ENCODE assay signal across 30 cellular contexts in genomic region chr11:121517996-121518395, GRCh38.
DNase-seq lines count a peak whose midpoint lies in the region; ATAC-seq and TF ChIP-seq lines count a peak whose summit lies in the region.
"Had no signal": no experiment of that assay in that cellular context is flagged by ENCODE, and none has a peak within 500 bp of the region (broad histone marks: within the 10 kb centered on the region; RNA-seq: fewer than 3 reads in every experiment).

No MANE protein-coding gene starts in this region.

- no peak overlapping the region for H3K27ac Mint-ChIP-seq in activated CD8-positive, alpha-beta memory T cell treated with anti-CD3 and anti-CD28 coated beads, Interleukin-2, amount 10 ng/mL, durations not matched to agents 7 days and 5 days
- H3K27ac Mint-ChIP-seq in CD8-positive, alpha-beta T cell: peak overlapping the region; percentile 82
- peak overlapping the region; percentile 83 for H3K27ac Mint-ChIP-seq in activated naive CD8-positive, alpha-beta T cell
- H3K27ac Mint-ChIP-seq in nephron progenitor cell: peak overlapping the region; percentile 29
- H3K27ac Mint-ChIP-seq: stimulated activated naive B cell treated with anti-CD40 and anti-IgM and Interleukin-4, amounts not matched to agents 10 μg/mL and 1 μg/mL and 100 μg/mL, for 72 hours had no signal

- no peak overlapping the region for H3K4me3 Mint-ChIP-seq in activated CD8-positive, alpha-beta memory T cell treated with anti-CD3 and anti-CD28 coated beads, Interleukin-2, amount 10 ng/mL, durations not matched to agents 7 days and 5 days
- no peak overlapping the region for H3K4me3 Mint-ChIP-seq in CD8-positive, alpha-beta T cell
- H3K4me3 Mint-ChIP-seq in activated naive CD8-positive, alpha-beta T cell: no peak overlapping the region
- no peak overlapping the region for H3K4me3 Mint-ChIP-seq in nephron progenitor cell
- H3K4me3 Mint-ChIP-seq: stimulated activated naive B cell treated with anti-CD40 and anti-IgM and Interleukin-4, amounts not matched to agents 10 μg/mL and 1 μg/mL and 100 μg/mL, for 72 hours had no signal

- no peaks in the 10 kb centered on the region for H3K27me3 Mint-ChIP-seq in activated CD8-positive, alpha-beta memory T cell treated with anti-CD3 and anti-CD28 coated beads, Interleukin-2, amount 10 ng/mL, durations not matched to agents 7 days and 5 days
- no peaks in the 10 kb centered on the region for H3K27me3 Mint-ChIP-seq in CD8-positive, alpha-beta T cell (ENCODE audit: low read depth)
- no peaks in the 10 kb centered on the region for H3K27me3 Mint-ChIP-seq in activated naive CD8-positive, alpha-beta T cell
- H3K27me3 Mint-ChIP-seq in nephron progenitor cell (ENCODE audit: low read depth, poor library complexity): peaks cover 3% of the 10 kb centered on the region
- H3K27me3 Mint-ChIP-seq: stimulated activated naive B cell treated with anti-CD40 and anti-IgM and Interleukin-4, amounts not matched to agents 10 μg/mL and 1 μg/mL and 100 μg/mL, for 72 hours had no signal

- H3K27ac ChIP-seq in CD8-positive, alpha-beta T cell (ENCODE audit: low read depth, low read length): no peak overlapping the region
- H3K27ac ChIP-seq: ascending aorta, left lung, psoas muscle, sigmoid colon, testis, uterus had no signal

- CTCF ChIA-PET in activated CD8-positive, alpha-beta memory T cell treated with anti-CD3 and anti-CD28 coated beads, Interleukin-2, amount 10 ng/mL, durations not matched to agents 7 days and 5 days (lab: Charles Lee): no interaction called here
- CTCF ChIA-PET in CD8-positive, alpha-beta T cell (lab: Charles Lee): interaction anchor here (1.3 to 2.1 kb wide), 3 partner anchors 56 to 67 kb away, joined by 3 to 6 read pairs (median 3); partner anchors contain the start of genes SORL1 and SORL1-AS1

- no peaks in the 10 kb centered on the region for H3K9me3 ChIP-seq in CD8-positive, alpha-beta T cell (ENCODE audit: low read length)
- H3K9me3 ChIP-seq: ascending aorta, Caco-2, left lung, psoas muscle, sigmoid colon, testis, uterus had no signal

- ATAC-seq in activated CD8-positive, alpha-beta memory T cell treated with anti-CD3 and anti-CD28 coated beads, Interleukin-2, amount 10 ng/mL, durations not matched to agents 7 days and 5 days: no peak
- ATAC-seq in CD8-positive, alpha-beta T cell: no peak
- ATAC-seq: HepG2; left lung; psoas muscle; stimulated activated naive B cell treated with anti-CD40 and anti-IgM and Interleukin-4, amounts not matched to agents 10 μg/mL and 1 μg/mL and 100 μg/mL, for 72 hours had no signal

- DNase-seq in activated CD8-positive, alpha-beta memory T cell treated with anti-CD3 and anti-CD28 coated beads for 24 hours: peak; percentile 56
- DNase-seq in activated CD8-positive, alpha-beta memory T cell treated with anti-CD3 and anti-CD28 coated beads, Interleukin-2, amount 10 ng/mL, durations not matched to agents 7 days and 5 days: no peak
- DNase-seq in CD8-positive, alpha-beta T cell: no peak
- no peak for DNase-seq in nephron progenitor cell
- no peak for DNase-seq in AG08395 (ENCODE audit: low spot score)
- no peak for DNase-seq in cerebellar nuclear complex (lab: John Stamatoyannopoulos, UW)
- DNase-seq in T-helper 1 cell: no peak
- DNase-seq: activated CD4-positive, alpha-beta T cell treated with anti-CD3 and anti-CD28 coated beads for 1 hour; activated gamma-delta T cell treated with Interleukin-2 at 50 U/mL for 16 hours; AML-193; Caco-2; dermis blood vessel endothelial cell; H7; Karpas-422; left lung; mesenchymal stem cell; NCI-H1436; NCI-H2107; NCI-H446 treated with DMSO at 0.1 percent for 48 hours; nucleus accumbens; psoas muscle; RPMI8226; sigmoid colon; stimulated activated CD4-positive, alpha-beta T cell treated with anti-CD3 and anti-CD28 coated beads, Interleukin-4, amount 100 ng/mL, for 4 hours; stimulated activated naive B cell treated with anti-CD40 and anti-IgM and Interleukin-4, amounts not matched to agents 10 μg/mL and 1 μg/mL and 100 μg/mL, for 72 hours; testis; uterus had no signal

- H3K36me3 ChIP-seq in CD8-positive, alpha-beta T cell (ENCODE audit: insufficient read depth, low read length): peaks cover 63% of the 10 kb centered on the region
- H3K36me3 ChIP-seq: uterus had no signal

- no peaks in the 10 kb centered on the region for H3K9me3 Mint-ChIP-seq in activated CD8-positive, alpha-beta memory T cell treated with anti-CD3 and anti-CD28 coated beads, Interleukin-2, amount 10 ng/mL, durations not matched to agents 7 days and 5 days (ENCODE audit: low read depth)
- H3K9me3 Mint-ChIP-seq in CD8-positive, alpha-beta T cell: no peaks in the 10 kb centered on the region
- no peaks in the 10 kb centered on the region for H3K9me3 Mint-ChIP-seq in activated naive CD8-positive, alpha-beta T cell (ENCODE audit: low read depth)
- H3K9me3 Mint-ChIP-seq in nephron progenitor cell: no peaks in the 10 kb centered on the region
- H3K9me3 Mint-ChIP-seq: stimulated activated naive B cell treated with anti-CD40 and anti-IgM and Interleukin-4, amounts not matched to agents 10 μg/mL and 1 μg/mL and 100 μg/mL, for 72 hours had no signal

- no peak overlapping the region for H3K4me3 ChIP-seq in CD8-positive, alpha-beta T cell (ENCODE audit: low read depth, low read length)
- H3K4me3 ChIP-seq: ascending aorta, left lung, psoas muscle, sigmoid colon, testis, uterus had no signal

- peaks cover 39% of the 10 kb centered on the region for H3K4me1 Mint-ChIP-seq in activated CD8-positive, alpha-beta memory T cell treated with anti-CD3 and anti-CD28 coated beads, Interleukin-2, amount 10 ng/mL, durations not matched to agents 7 days and 5 days
- H3K4me1 Mint-ChIP-seq in CD8-positive, alpha-beta T cell (ENCODE audit: low read depth): peaks cover 65% of the 10 kb centered on the region
- peaks cover 74% of the 10 kb centered on the region for H3K4me1 Mint-ChIP-seq in activated naive CD8-positive, alpha-beta T cell (ENCODE audit: low read depth)
- H3K4me1 Mint-ChIP-seq in nephron progenitor cell: peaks cover 46% of the 10 kb centered on the region

- no peaks in the 10 kb centered on the region for H3K27me3 ChIP-seq in CD8-positive, alpha-beta T cell (ENCODE audit: insufficient read depth, low read length)
- H3K27me3 ChIP-seq: ascending aorta, left lung, sigmoid colon, testis, uterus had no signal

- intact Hi-C loops in CD8-positive, alpha-beta T cell (cut with DNase I, micrococcal nuclease): no loop called here

- peaks cover 25% of the 10 kb centered on the region for H3K4me1 ChIP-seq in CD8-positive, alpha-beta T cell (ENCODE audit: insufficient read depth, low read length)
- H3K4me1 ChIP-seq: Caco-2, psoas muscle, uterus had no signal

- H3K36me3 Mint-ChIP-seq in activated CD8-positive, alpha-beta memory T cell treated with anti-CD3 and anti-CD28 coated beads, Interleukin-2, amount 10 ng/mL, durations not matched to agents 7 days and 5 days: peaks cover 43% of the 10 kb centered on the region
- peaks cover 91% of the 10 kb centered on the region for H3K36me3 Mint-ChIP-seq in CD8-positive, alpha-beta T cell
- peaks cover 23% of the 10 kb centered on the region for H3K36me3 Mint-ChIP-seq in activated naive CD8-positive, alpha-beta T cell
- H3K36me3 Mint-ChIP-seq in nephron progenitor cell (ENCODE audit: low read depth): peaks cover 87% of the 10 kb centered on the region

- POLR2A ChIA-PET in CD8-positive, alpha-beta T cell (lab: Charles Lee): interaction anchor here (1.3 kb wide), 1 partner anchor 9 kb away, joined by 5 read pairs; no protein-coding TSS in a partner anchor

- TF ChIP-seq CTCF in CD8-positive, alpha-beta T cell (IDR thresholded peaks at IDR 0.05): no peak
- TF ChIP-seq CTCF in nephron progenitor cell (IDR thresholded peaks at IDR 0.05): no peak
